In genomic region chr9:78130004-78130403, GRCh38 we compare ENCODE assay signal across 8 cellular contexts.
DNase-seq lines count a peak whose midpoint lies in the region; ATAC-seq, FAIRE-seq and TF ChIP-seq lines count a peak whose summit lies in the region.
"Had no signal": no experiment of that assay in that cellular context is flagged by ENCODE, and none has a peak within 500 bp of the region (broad histone marks: within the 10 kb centered on the region; RNA-seq: fewer than 3 reads in every experiment).

No MANE protein-coding gene starts in this region.

- H3K4me3 ChIP-seq in SJCRH30, result no peak overlapping the region
- no peak overlapping the region for H3K4me3 ChIP-seq in retinal pigment epithelial cell (ENCODE audit: low read length)
- H3K4me3 ChIP-seq: ovary had no signal

- no peaks in the 10 kb centered on the region for H3K27me3 ChIP-seq in SJCRH30
- H3K27me3 ChIP-seq: ovary had no signal

- DNase-seq in H54 (ENCODE audit: insufficient read length, low spot score), result peak; percentile 47
- peak; percentile 38 to 52 for DNase-seq in SJCRH30
- peak; percentile 22 for DNase-seq in fibroblast of peridontal ligament (ENCODE audit: extremely low read depth)
- peak; percentile 31 for DNase-seq in retinal pigment epithelial cell (ENCODE audit: low read depth)
- DNase-seq in activated CD8-positive, alpha-beta memory T cell treated with anti-CD3 and anti-CD28 coated beads, Interleukin-2, amount 50 U/mL, for 4 hours, result no peak
- no peak for DNase-seq in NCI-H526 treated with DMSO at 0.1 percent for 48 hours (lab: John Stamatoyannopoulos, UW)
- DNase-seq: ovary had no signal

- H3K4me1 ChIP-seq in SJCRH30, result no peaks in the 10 kb centered on the region

- no peak overlapping the region for H3K27ac ChIP-seq in SJCRH30
- H3K27ac ChIP-seq: ovary had no signal

- peak; percentile 99 for FAIRE-seq in H54 (lab: Jason Lieb, UNC)

- no peak for ATAC-seq in GM18909 (IDR thresholded peaks at IDR 0.05; ENCODE audit: poor library complexity, unreplicated experiment)

- TF ChIP-seq POLR2A in H54 (IDR thresholded peaks at IDR 0.05; ENCODE audit: low read depth, low read length), result no peak

- no peaks in the 10 kb centered on the region for H3K36me3 ChIP-seq in SJCRH30
- H3K36me3 ChIP-seq: ovary had no signal

- peak; percentile 41 for TF ChIP-seq CTCF in retinal pigment epithelial cell (conservative IDR thresholded peaks at IDR 0.05; ENCODE audit: low read depth, low read length)

- no peaks in the 10 kb centered on the region for H3K9me3 ChIP-seq in SJCRH30 (replicated peaks)
- H3K9me3 ChIP-seq: ovary had no signal

Comparison
In these comparisons a context has a peak if more than half of its experiments do, and no peak if none do; other contexts are left out.
1. DNase-seq: peak in H54 (single experiment), SJCRH30 (2 of 2), fibroblast of peridontal ligament (single experiment) and retinal pigment epithelial cell (single experiment); none in activated CD8-positive, alpha-beta memory T cell treated with anti-CD3 and anti-CD28 coated beads, Interleukin-2, amount 50 U/mL, for 4 hours (single experiment) and NCI-H526 treated with DMSO at 0.1 percent for 48 hours (single experiment).